In the genomic region with DNA sequence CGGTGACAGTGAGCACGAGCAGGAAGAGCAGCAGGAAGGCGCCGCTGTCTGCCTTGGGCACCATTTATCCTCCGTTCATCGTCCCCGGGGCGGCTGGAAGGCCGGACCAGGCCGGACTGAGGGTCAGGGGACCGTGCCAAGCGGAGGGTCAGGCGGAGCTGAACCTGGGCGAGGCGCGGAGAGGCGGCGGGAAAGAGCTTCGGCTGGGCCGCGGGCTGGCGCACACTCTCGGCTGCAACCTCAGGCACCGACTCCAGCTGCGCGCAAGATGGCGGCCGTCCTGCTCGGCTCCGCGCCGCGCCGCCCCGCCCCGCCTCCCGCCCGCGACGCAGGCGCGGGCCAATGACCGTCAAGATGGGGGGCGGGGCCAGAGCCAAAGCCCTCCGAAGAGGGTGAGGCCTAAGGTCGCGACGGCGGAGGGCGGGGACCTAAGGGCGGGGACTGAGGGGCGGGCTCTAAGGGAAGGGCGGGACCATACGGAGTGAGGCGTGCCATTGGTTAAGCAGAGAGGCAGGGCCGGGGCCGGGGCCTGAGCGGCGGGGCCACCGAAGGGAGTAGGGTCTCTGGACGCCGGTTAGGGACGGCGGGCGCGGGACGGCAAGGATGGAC, we compare ENCODE assay signal across 8 cellular contexts. TPM values are rescaled to one million over a fixed set of nuclear protein-coding genes. Genes with fewer than 3 reads are reported as not detected.
DNase-seq lines count a peak whose midpoint lies in the region; ATAC-seq and TF ChIP-seq lines count a peak whose summit lies in the region.

A gene with protein sequence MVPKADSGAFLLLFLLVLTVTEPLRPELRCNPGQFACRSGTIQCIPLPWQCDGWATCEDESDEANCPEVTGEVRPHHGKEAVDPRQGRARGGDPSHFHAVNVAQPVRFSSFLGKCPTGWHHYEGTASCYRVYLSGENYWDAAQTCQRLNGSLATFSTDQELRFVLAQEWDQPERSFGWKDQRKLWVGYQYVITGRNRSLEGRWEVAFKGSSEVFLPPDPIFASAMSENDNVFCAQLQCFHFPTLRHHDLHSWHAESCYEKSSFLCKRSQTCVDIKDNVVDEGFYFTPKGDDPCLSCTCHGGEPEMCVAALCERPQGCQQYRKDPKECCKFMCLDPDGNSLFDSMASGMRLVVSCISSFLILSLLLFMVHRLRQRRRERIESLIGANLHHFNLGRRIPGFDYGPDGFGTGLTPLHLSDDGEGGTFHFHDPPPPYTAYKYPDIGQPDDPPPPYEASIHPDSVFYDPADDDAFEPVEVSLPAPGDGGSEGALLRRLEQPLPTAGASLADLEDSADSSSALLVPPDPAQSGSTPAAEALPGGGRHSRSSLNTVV (minus strand): TSS at position 270 of the 609 bp plus-strand sequence. CDS start 206 bp downstream, at position 64.

- H3K9me3 ChIP-seq in SK-N-SH: no peaks in the 10 kb centered on the region

- H3K4me2 ChIP-seq in SK-N-SH: peak within 1 kb of the TSS; percentile 97

- no CpG with 5 or more reads among the region's 67 CpGs for WGBS in SK-N-SH (ENCODE audit: low lambda C conversion rate)

- H4K20me1 ChIP-seq in SK-N-SH (ENCODE audit: insufficient read depth): peaks cover 44% of the 10 kb centered on the region

- no peak for TF ChIP-seq CTCF in SK-N-SH (IDR thresholded peaks at IDR 0.05)

- H3K79me2 ChIP-seq in SK-N-SH (ENCODE audit: insufficient read depth): peaks cover 49% of the 10 kb centered on the region

- H2AFZ ChIP-seq in SK-N-SH (ENCODE audit: low read depth): peak within 1 kb of the TSS; percentile 98

- H3K4me3 ChIP-seq in SK-N-SH (ENCODE audit: low read depth in 2 of 2, low read length in 1 of 2): peak within 1 kb of the TSS; percentile 90 to 93

- DNase-seq in GM04504 (ENCODE audit: low read depth) (peak; percentile 93), NCI-H1092 (lab: John Stamatoyannopoulos, UW) (peak; percentile 97), SK-N-SH (peak; percentile 100), germinal center (ENCODE audit: low spot score) (peak; percentile 100), nucleus accumbens (lab: John Stamatoyannopoulos, UW) (peak; percentile 57 to 99 (median 94)), superior temporal gyrus (ENCODE audit: extremely low spot score) (peak; percentile 94)
- peak; percentile 94 for DNase-seq in activated naive CD4-positive, alpha-beta T cell treated with anti-CD3 and anti-CD28 coated beads, Interleukin-2, amount 50 U/mL, for 16 hours

- H3K4me1 ChIP-seq in SK-N-SH (ENCODE audit: control insufficient read depth in 1 of 2, insufficient read depth in 2 of 2, low read depth in 1 of 2, low read length in 1 of 2): peaks cover 0 to 30% of the 10 kb centered on the region in 2 experiments; a peak in 2 of 4 replicates

- no peaks in the 10 kb centered on the region for H3K9me2 ChIP-seq in SK-N-SH

- peak within 1 kb of the TSS; percentile 90 for H3K9ac ChIP-seq in SK-N-SH

- CTCF ChIA-PET in SK-N-SH (lab: Yijun Ruan, JAX): interaction anchor here (0.9 to 1.3 kb wide), 4 partner anchors 11 to 155 kb away, joined by 3 to 6 read pairs (median 3); no protein-coding TSS in a partner anchor

- TF ChIP-seq EP300 in SK-N-SH (IDR thresholded peaks at IDR 0.05; ENCODE audit: borderline replicate concordance in 1 of 2, low read depth in 1 of 2, low read length in 1 of 2): no peak

- peak; percentile 85 for ATAC-seq in HG02571 (IDR thresholded peaks at IDR 0.05; ENCODE audit: unreplicated experiment)

- TF ChIP-seq RAD21 in SK-N-SH (IDR thresholded peaks at IDR 0.05; ENCODE audit: low read length): no peak

- peak within 1 kb of the TSS; percentile 68 to 90; a peak in 3 of 4 replicates for H3K27ac ChIP-seq in SK-N-SH (ENCODE audit: low read depth in 2 of 2, low read length in 1 of 2)

- POLR2A ChIA-PET in SK-N-SH (lab: Yijun Ruan, JAX): interaction anchor here (0.9 to 1.1 kb wide), 3 partner anchors 12 to 22 kb away, joined by 3 to 5 read pairs (median 3); a partner anchor contains a TSS

- H3K27me3 ChIP-seq in SK-N-SH (ENCODE audit: insufficient read depth): no peaks in the 10 kb centered on the region

- no peaks in the 10 kb centered on the region for H3F3A ChIP-seq in SK-N-SH (replicated peaks; ENCODE audit: insufficient read depth)

- H3K36me3 ChIP-seq in SK-N-SH (replicated peaks in 1 of 2; ENCODE audit: control insufficient read depth in 1 of 2, insufficient read depth in 2 of 2, low read length in 1 of 2): peaks cover 0 to 2% of the 10 kb centered on the region in 2 experiments

TF ChIP-seq in SK-N-SH, 30 proteins besides CTCF, POLR2A, EP300 and RAD21:
- TF ChIP-seq, protein P1, sequence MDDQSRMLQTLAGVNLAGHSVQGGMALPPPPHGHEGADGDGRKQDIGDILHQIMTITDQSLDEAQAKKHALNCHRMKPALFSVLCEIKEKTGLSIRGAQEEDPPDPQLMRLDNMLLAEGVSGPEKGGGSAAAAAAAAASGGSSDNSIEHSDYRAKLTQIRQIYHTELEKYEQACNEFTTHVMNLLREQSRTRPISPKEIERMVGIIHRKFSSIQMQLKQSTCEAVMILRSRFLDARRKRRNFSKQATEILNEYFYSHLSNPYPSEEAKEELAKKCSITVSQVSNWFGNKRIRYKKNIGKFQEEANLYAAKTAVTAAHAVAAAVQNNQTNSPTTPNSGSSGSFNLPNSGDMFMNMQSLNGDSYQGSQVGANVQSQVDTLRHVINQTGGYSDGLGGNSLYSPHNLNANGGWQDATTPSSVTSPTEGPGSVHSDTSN (IDR thresholded peaks at IDR 0.05): no peak
- peak; percentile 68 for TF ChIP-seq POLR2AphosphoS5 (IDR thresholded peaks at IDR 0.05; ENCODE audit: low read depth, low read length)
- no peak for TF ChIP-seq GABPA (IDR thresholded peaks at IDR 0.05; ENCODE audit: low read depth)
- TF ChIP-seq SMC3 (IDR thresholded peaks at IDR 0.05; ENCODE audit: low read depth, low read length): no peak
- TF ChIP-seq FOXJ3 (CRISPR knock-in tag; IDR thresholded peaks at IDR 0.05): no peak
- peak; percentile 88 for TF ChIP-seq YY1 (IDR thresholded peaks at IDR 0.05; ENCODE audit: low read depth)
- TF ChIP-seq, protein P2, sequence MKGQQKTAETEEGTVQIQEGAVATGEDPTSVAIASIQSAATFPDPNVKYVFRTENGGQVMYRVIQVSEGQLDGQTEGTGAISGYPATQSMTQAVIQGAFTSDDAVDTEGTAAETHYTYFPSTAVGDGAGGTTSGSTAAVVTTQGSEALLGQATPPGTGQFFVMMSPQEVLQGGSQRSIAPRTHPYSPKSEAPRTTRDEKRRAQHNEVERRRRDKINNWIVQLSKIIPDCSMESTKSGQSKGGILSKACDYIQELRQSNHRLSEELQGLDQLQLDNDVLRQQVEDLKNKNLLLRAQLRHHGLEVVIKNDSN (IDR thresholded peaks at IDR 0.05; ENCODE audit: borderline replicate concordance, low read depth): no peak
- TF ChIP-seq RCOR1 (IDR thresholded peaks at IDR 0.05; ENCODE audit: low read length): no peak
- no peak for TF ChIP-seq RFX5 (IDR thresholded peaks at IDR 0.05; ENCODE audit: low read length)
- no peak for TF ChIP-seq CHD2 (IDR thresholded peaks at IDR 0.05; ENCODE audit: low read length, partially characterized antibody)
- no peak for TF ChIP-seq FOSL2 (IDR thresholded peaks at IDR 0.05; ENCODE audit: borderline replicate concordance, low read depth)
- TF ChIP-seq NRF1 (IDR thresholded peaks at IDR 0.05; ENCODE audit: low read depth, low read length): peak; percentile 73
- TF ChIP-seq FOXM1 (IDR thresholded peaks at IDR 0.05; ENCODE audit: low read depth): no peak
- TF ChIP-seq RXRA (IDR thresholded peaks at IDR 0.05; ENCODE audit: borderline replicate concordance, low read depth): no peak
- no peak for TF ChIP-seq ELF1 (IDR thresholded peaks at IDR 0.05)
- TF ChIP-seq, protein P3, sequence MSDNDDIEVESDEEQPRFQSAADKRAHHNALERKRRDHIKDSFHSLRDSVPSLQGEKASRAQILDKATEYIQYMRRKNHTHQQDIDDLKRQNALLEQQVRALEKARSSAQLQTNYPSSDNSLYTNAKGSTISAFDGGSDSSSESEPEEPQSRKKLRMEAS (IDR thresholded peaks at IDR 0.05; ENCODE audit: low read depth): peak; percentile 14; the same call in 1 of the 2 replicates
- TF ChIP-seq TAF1 (IDR thresholded peaks at IDR 0.05; ENCODE audit: borderline replicate concordance, low read depth, low read length): peak; percentile 72; the same call in 1 of the 2 replicates
- TF ChIP-seq, protein P4, sequence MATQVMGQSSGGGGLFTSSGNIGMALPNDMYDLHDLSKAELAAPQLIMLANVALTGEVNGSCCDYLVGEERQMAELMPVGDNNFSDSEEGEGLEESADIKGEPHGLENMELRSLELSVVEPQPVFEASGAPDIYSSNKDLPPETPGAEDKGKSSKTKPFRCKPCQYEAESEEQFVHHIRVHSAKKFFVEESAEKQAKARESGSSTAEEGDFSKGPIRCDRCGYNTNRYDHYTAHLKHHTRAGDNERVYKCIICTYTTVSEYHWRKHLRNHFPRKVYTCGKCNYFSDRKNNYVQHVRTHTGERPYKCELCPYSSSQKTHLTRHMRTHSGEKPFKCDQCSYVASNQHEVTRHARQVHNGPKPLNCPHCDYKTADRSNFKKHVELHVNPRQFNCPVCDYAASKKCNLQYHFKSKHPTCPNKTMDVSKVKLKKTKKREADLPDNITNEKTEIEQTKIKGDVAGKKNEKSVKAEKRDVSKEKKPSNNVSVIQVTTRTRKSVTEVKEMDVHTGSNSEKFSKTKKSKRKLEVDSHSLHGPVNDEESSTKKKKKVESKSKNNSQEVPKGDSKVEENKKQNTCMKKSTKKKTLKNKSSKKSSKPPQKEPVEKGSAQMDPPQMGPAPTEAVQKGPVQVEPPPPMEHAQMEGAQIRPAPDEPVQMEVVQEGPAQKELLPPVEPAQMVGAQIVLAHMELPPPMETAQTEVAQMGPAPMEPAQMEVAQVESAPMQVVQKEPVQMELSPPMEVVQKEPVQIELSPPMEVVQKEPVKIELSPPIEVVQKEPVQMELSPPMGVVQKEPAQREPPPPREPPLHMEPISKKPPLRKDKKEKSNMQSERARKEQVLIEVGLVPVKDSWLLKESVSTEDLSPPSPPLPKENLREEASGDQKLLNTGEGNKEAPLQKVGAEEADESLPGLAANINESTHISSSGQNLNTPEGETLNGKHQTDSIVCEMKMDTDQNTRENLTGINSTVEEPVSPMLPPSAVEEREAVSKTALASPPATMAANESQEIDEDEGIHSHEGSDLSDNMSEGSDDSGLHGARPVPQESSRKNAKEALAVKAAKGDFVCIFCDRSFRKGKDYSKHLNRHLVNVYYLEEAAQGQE (IDR thresholded peaks at IDR 0.05; ENCODE audit: low read depth, low read length): no peak

RNA-seq across cellular contexts. Expression of the gene that starts here (rescaled TPM):
- 21.5 and 30.4 TPM in 2 replicates for polyA plus RNA-seq in SK-N-SH (2012; rRNA removed)
- polyA plus RNA-seq in SK-N-SH (2012; cell fraction: cytosol; rRNA removed): 15.1 and 23.8 TPM in 2 replicates
- polyA plus RNA-seq in SK-N-SH (2012; cell fraction: nucleus; rRNA removed): 30.5 and 30.9 TPM in 2 replicates

Comparison
In these comparisons a context has a peak if more than half of its experiments do, and no peak if none do; other contexts are left out.
1. Peak in every context shown above with its lines: DNase-seq, ATAC-seq, H3K4me3 ChIP-seq and H3K27ac ChIP-seq.